In the genomic region with DNA sequence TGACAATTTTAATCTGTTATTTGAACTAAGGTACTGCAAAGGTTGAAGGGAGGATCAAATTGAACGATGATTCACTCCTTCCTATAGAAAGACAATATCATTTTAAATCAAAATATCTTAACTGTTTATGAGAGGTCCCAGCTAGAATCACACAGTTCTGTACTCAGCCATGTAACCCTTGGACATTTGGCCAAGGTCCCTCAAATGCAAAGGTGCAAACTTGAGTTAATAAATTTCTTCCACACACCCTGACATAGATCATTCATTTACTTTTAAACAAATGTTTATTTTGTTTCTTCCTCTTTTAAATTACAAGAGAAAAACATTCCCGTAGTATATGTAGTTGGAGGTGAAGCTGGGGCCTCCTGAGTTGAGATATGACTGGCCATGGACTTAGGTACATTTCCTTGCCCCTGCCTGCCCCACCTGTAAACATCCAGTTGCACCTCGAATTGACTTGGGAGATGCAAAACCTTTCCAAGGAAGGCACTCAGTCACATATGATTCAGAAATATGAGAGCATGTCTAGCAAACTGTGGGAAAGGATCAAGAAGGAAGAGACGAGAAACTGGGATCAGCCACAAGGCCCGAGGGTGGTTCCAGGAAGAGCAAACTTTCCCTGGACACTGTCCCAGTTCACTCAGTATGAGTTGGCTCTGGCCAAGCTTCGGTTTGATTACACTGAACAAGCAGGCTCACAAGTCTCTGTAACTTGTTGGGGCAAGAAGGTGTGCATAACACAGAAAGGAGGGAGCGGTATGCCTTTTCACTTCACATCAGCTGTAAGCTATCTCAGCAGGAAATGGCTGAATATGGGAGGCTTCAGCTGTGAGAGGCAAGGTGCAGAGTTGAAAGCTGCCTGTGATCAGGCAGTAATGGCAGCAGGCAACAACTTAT, we compare ENCODE assay signal across 8 cellular contexts. TPM values are rescaled to one million over a fixed set of nuclear protein-coding genes. Genes with fewer than 3 reads are reported as not detected.
DNase-seq lines count a peak whose midpoint lies in the region; ATAC-seq and TF ChIP-seq lines count a peak whose summit lies in the region.

No MANE protein-coding gene starts in this region.

- H3K4me3 ChIP-seq in Peyer's patch (peak overlapping the region in 2 of 4 donors; percentile 1 to 34), esophagus (ENCODE audit: low read depth in 1 of 2, low read length in 2 of 2) (peak overlapping the region; percentile 0 to 11), A673 (ENCODE audit: low read depth, low read length, poor library complexity, severe bottlenecking) (no peak overlapping the region)

- peak in 1 of 2 donors; percentile 43 for TF ChIP-seq POLR2A in Peyer's patch (IDR thresholded peaks at IDR 0.05)

- DNase-seq in GM03348 (ENCODE audit: low spot score) = peak; percentile 81
- DNase-seq in Peyer's patch = peak in 2 of 3 donors; percentile 63 to 79
- DNase-seq in pons (ENCODE audit: low spot score) = peak; percentile 18
- no peak for DNase-seq in Kasumi-1 (lab: John Stamatoyannopoulos, UW)
- no peak for DNase-seq in A673 (ENCODE audit: low spot score)

- BruUV-seq in A673 (replicated peaks; lab: Mats Ljungman, UMichigan) = no TSS peak

- POLR2A ChIA-PET in A673 (lab: Charles Lee; ENCODE audit: low non-redundant PET) = no interaction called here

- H3K9me3 ChIP-seq in Peyer's patch = no peaks in the 10 kb centered on the region
- H3K9me3 ChIP-seq in esophagus (ENCODE audit: control insufficient read depth in 2 of 2, insufficient read depth in 1 of 2, low read depth in 1 of 2, low read length in 1 of 2) = no peaks in the 10 kb centered on the region
- no peaks in the 10 kb centered on the region for H3K9me3 ChIP-seq in A673 (ENCODE audit: low read depth, low read length, poor library complexity, severe bottlenecking)

- CTCF ChIA-PET in A673 (lab: Charles Lee) = no interaction called here

- WGBS in esophagus, 2 donors = 20 to 22% methylated on average over 7 of the region's 7 CpGs

- intact Hi-C loops in A673 (cut with micrococcal nuclease; ENCODE audit: unreplicated experiment) = no loop called here

- peaks cover 0 to 32% (median 0%) of the 10 kb centered on the region in 3 donors for H3K36me3 ChIP-seq in Peyer's patch
- peaks cover 0 to 13% of the 10 kb centered on the region in 2 donors for H3K36me3 ChIP-seq in esophagus (ENCODE audit: control insufficient read depth in 2 of 2, insufficient read depth in 2 of 2, low read length in 1 of 2)
- H3K36me3 ChIP-seq in A673 (ENCODE audit: insufficient read depth, low read length, poor library complexity, severe bottlenecking) = no peaks in the 10 kb centered on the region

- peak overlapping the region; percentile 55 to 92 (median 70) for H3K27ac ChIP-seq in Peyer's patch
- peak overlapping the region; percentile 94 to 95 for H3K27ac ChIP-seq in esophagus (ENCODE audit: low read depth in 2 of 2, low read length in 1 of 2)
- no peak overlapping the region for H3K27ac ChIP-seq in A673 (ENCODE audit: low read depth, low read length, poor library complexity, severe bottlenecking)

- H3K4me1 ChIP-seq in Peyer's patch = peaks cover 5 to 70% (median 18%) of the 10 kb centered on the region in 4 donors
- H3K4me1 ChIP-seq in esophagus (ENCODE audit: control insufficient read depth in 2 of 2, insufficient read depth in 2 of 2, low read length in 1 of 2) = peaks cover 10 to 15% of the 10 kb centered on the region in 2 donors
- H3K4me1 ChIP-seq in A673 (ENCODE audit: insufficient read depth, low read length, poor library complexity, severe bottlenecking) = no peaks in the 10 kb centered on the region

- H3K27me3 ChIP-seq in Peyer's patch = no peaks in the 10 kb centered on the region
- H3K27me3 ChIP-seq in esophagus (ENCODE audit: control insufficient read depth in 1 of 2, insufficient read depth in 2 of 2, low read length in 2 of 2) = no peaks in the 10 kb centered on the region
- H3K27me3 ChIP-seq in A673 (replicated peaks; ENCODE audit: insufficient read depth, low read depth, low read length, poor library complexity) = no peaks in the 10 kb centered on the region

- ATAC-seq in HG02938 (IDR thresholded peaks at IDR 0.05; ENCODE audit: unreplicated experiment) (no peak), HG03442 (IDR thresholded peaks at IDR 0.05; ENCODE audit: unreplicated experiment) (no peak)

- TF ChIP-seq CTCF in Peyer's patch (IDR thresholded peaks at IDR 0.05) (no peak), A673 (conservative IDR thresholded peaks at IDR 0.05; ENCODE audit: low read depth, low read length) (no peak)

RNA-seq across cellular contexts. Expression of a gene that starts 6.7 kb away (rescaled TPM):
- total RNA-seq in Peyer's patch = 100 to 1,000 TPM in 3 of 4 donors, 10 to 100 TPM in 1; 52.0 to 229 (median 123) TPM
- 10 to 100 TPM; 45.1 to 60.5 TPM for polyA plus RNA-seq in esophagus
- not detected in 2 replicates for total RNA-seq in A673 (2021)

Comparison
In these comparisons a context has a peak if more than half of its experiments do, and no peak if none do; other contexts are left out.
1. DNase-seq: peak in GM03348 (single experiment), Peyer's patch (2 of 3) and pons (single experiment); none in Kasumi-1 (0 of 2) and A673 (single experiment).
2. RNA of a gene that starts 6.7 kb away (total RNA-seq): 52.0 to 229 TPM in Peyer's patch; not detected in A673; every median in the first group is over 10 times any median in the second.